8 cellular contexts compared by ENCODE assay signal in the genomic region with DNA sequence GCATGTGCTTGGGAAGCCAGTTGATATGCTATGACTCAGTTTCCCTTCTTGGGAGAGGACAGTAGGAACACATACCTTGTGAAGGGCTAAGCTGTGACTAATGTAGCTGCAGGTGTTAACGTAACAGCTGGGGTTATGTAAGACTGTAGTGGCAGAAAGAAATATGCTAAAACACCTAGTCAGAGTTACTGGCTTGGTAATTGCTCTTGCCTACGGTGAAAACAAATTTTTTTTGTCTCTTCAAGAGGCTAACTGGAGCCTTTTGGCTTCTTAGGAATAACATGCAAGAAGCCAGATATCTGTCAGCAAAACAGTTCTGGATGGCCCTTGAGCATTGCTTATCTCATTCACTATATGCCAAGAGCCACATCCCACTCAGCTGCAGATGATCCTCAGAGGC. TPM values are rescaled to one million over a fixed set of nuclear protein-coding genes. Genes with fewer than 3 reads are reported as not detected.
A peak's percentile ranks its signal among the peaks of the same experiment; 100 is the strongest.
DNase-seq lines count a peak whose midpoint lies in the region; ATAC-seq and FAIRE-seq lines count a peak whose summit lies in the region.

No MANE protein-coding gene starts in this region.

- CTCF ChIA-PET in CD8-positive, alpha-beta memory T cell (lab: Charles Lee) = interaction anchor here (1.0 to 9.3 kb wide), 4 partner anchors 37 to 161 kb away, joined by 6 to 167 read pairs (median 105); no protein-coding TSS in a partner anchor

- no peak overlapping the region for H4K8ac ChIP-seq in neuronal stem cell (ENCODE audit: low read depth, low read length)

- no peak overlapping the region for H2BK120ac ChIP-seq in neuronal stem cell (ENCODE audit: low read depth, low read length)

- H3K4me2 ChIP-seq in neuronal stem cell (ENCODE audit: insufficient read depth, low read length, poor library complexity, severe bottlenecking) = peak overlapping the region; percentile 77

- no peak overlapping the region for H3K18ac ChIP-seq in neuronal stem cell (ENCODE audit: low read length)

- H3K27ac Mint-ChIP-seq in CD8-positive, alpha-beta memory T cell = peak overlapping the region in 5 of 8 donors; percentile 79 to 98 (median 96)

- no peak overlapping the region for H2BK5ac ChIP-seq in neuronal stem cell (ENCODE audit: low read length)

- H3K4me1 ChIP-seq in CD8-positive, alpha-beta memory T cell (ENCODE audit: insufficient read depth, low read length) = peaks cover 54% of the 10 kb centered on the region
- H3K4me1 ChIP-seq in ectodermal cell (ENCODE audit: control insufficient read depth, insufficient read depth, low read length) (peaks cover 39% of the 10 kb centered on the region), neuronal stem cell (ENCODE audit: control insufficient read depth in 2 of 2, insufficient read depth in 1 of 2, low read depth in 1 of 2, low read length in 2 of 2) (peaks cover 13 to 19% of the 10 kb centered on the region in 2 donors)

- no peaks in the 10 kb centered on the region for H3K27me3 Mint-ChIP-seq in CD8-positive, alpha-beta memory T cell

- no peak overlapping the region for H2AK5ac ChIP-seq in neuronal stem cell (ENCODE audit: low read depth, low read length)

- ATAC-seq in GM18868 (IDR thresholded peaks at IDR 0.05; ENCODE audit: unreplicated experiment) (no peak), HG03196 (IDR thresholded peaks at IDR 0.05; ENCODE audit: unreplicated experiment) (no peak)

- peaks cover 0 to 19% (median 13%) of the 10 kb centered on the region in 3 donors for H3K36me3 Mint-ChIP-seq in CD8-positive, alpha-beta memory T cell

- WGBS in ectodermal cell, 2 experiments = 64 to 67% methylated on average over 2 of the region's 2 CpGs
- WGBS in neuronal stem cell (ENCODE audit: extremely low coverage in 2 of 2, insufficient read length in 2 of 2, insufficient replicate concordance in 1 of 2), 2 donors = no CpG with 5 or more reads among the region's 2 CpGs

- no peak overlapping the region for H3K14ac ChIP-seq in neuronal stem cell (ENCODE audit: low read length)

- H2AFZ ChIP-seq in neuronal stem cell (ENCODE audit: low read length) = peak overlapping the region; percentile 96

- POLR2A ChIA-PET in CD8-positive, alpha-beta memory T cell (lab: Charles Lee) = no interaction called here

- no peak overlapping the region for H2BK15ac ChIP-seq in neuronal stem cell (ENCODE audit: low read length)

- H2BK12ac ChIP-seq in neuronal stem cell (ENCODE audit: low read length) = no peak overlapping the region

- no peak overlapping the region for H3K4ac ChIP-seq in neuronal stem cell (ENCODE audit: low read length)

- H3K9me3 ChIP-seq in CD8-positive, alpha-beta memory T cell (ENCODE audit: low read length) = no peaks in the 10 kb centered on the region
- H3K9me3 ChIP-seq in ectodermal cell (ENCODE audit: control insufficient read depth, low read length) (no peaks in the 10 kb centered on the region), neuronal stem cell (replicated peaks in 1 of 2; ENCODE audit: control insufficient read depth in 2 of 2, insufficient read depth in 1 of 2, low read depth in 1 of 2, low read length in 2 of 2) (no peaks in the 10 kb centered on the region)

- H3K4me3 Mint-ChIP-seq in CD8-positive, alpha-beta memory T cell = peak overlapping the region; percentile 91 to 98 (median 95)

- no peak for DNase-seq in CD8-positive, alpha-beta memory T cell
- DNase-seq in NCI-H2171 treated with DMSO at 0.1 percent for 48 hours (lab: John Stamatoyannopoulos, UW) (peak; percentile 23), neuronal stem cell (ENCODE audit: low spot score) (no peak), frontal cortex (ENCODE audit: low spot score in 2 of 2) (no peak), urothelium cell line (ENCODE audit: low spot score) (no peak)

- H3K23ac ChIP-seq in neuronal stem cell (ENCODE audit: low read depth, low read length, poor library complexity) = no peak overlapping the region

- no peak overlapping the region for H3K27ac ChIP-seq in CD8-positive, alpha-beta memory T cell (ENCODE audit: low read depth, low read length)
- H3K27ac ChIP-seq in ectodermal cell (ENCODE audit: insufficient read depth, low read depth, low read length, poor library complexity, severe bottlenecking) (no peak overlapping the region), neuronal stem cell (replicated peaks; ENCODE audit: low read length) (no peak overlapping the region)

- H4K91ac ChIP-seq in neuronal stem cell (ENCODE audit: low read depth, low read length, poor library complexity) = no peak overlapping the region

- no peak for FAIRE-seq in frontal cortex (lab: Jason Lieb, UNC)
- FAIRE-seq in urothelium cell line (lab: Jason Lieb, UNC) = no peak

- H3K36me3 ChIP-seq in CD8-positive, alpha-beta memory T cell (ENCODE audit: insufficient read depth, low read length) = no peaks in the 10 kb centered on the region
- H3K36me3 ChIP-seq in ectodermal cell (ENCODE audit: control insufficient read depth, insufficient read depth, low read length) = no peaks in the 10 kb centered on the region
- peaks cover 0 to 5% of the 10 kb centered on the region in 2 donors for H3K36me3 ChIP-seq in neuronal stem cell (replicated peaks in 1 of 2; ENCODE audit: control insufficient read depth in 2 of 2, insufficient read depth in 2 of 2, low read length in 2 of 2)

- no peaks in the 10 kb centered on the region for H3K27me3 ChIP-seq in CD8-positive, alpha-beta memory T cell (ENCODE audit: insufficient read depth, low read length, poor library complexity, severe bottlenecking)
- H3K27me3 ChIP-seq in ectodermal cell (ENCODE audit: control insufficient read depth, insufficient read depth, low read length, poor library complexity, severe bottlenecking) (no peaks in the 10 kb centered on the region), neuronal stem cell (ENCODE audit: control insufficient read depth in 3 of 3, insufficient read depth in 3 of 3, low read depth in 1 of 3, low read length in 3 of 3) (no peaks in the 10 kb centered on the region)

- no peaks in the 10 kb centered on the region for H3K9me3 Mint-ChIP-seq in CD8-positive, alpha-beta memory T cell

- H3K9ac ChIP-seq in neuronal stem cell (ENCODE audit: low read depth, low read length, poor library complexity) = no peak overlapping the region

- peaks cover 64 to 77% (median 77%) of the 10 kb centered on the region in 3 donors for H3K4me1 Mint-ChIP-seq in CD8-positive, alpha-beta memory T cell

- no peaks in the 10 kb centered on the region for H3K79me1 ChIP-seq in neuronal stem cell (ENCODE audit: low read depth, low read length)

- H3K4me3 ChIP-seq in CD8-positive, alpha-beta memory T cell (ENCODE audit: low read length) = peak overlapping the region; percentile 89
- H3K4me3 ChIP-seq in ectodermal cell (ENCODE audit: insufficient read depth, low read depth, low read length) (peak overlapping the region; percentile 54), neuronal stem cell (ENCODE audit: low read length in 2 of 2) (peak overlapping the region in 1 of 2 donors; percentile 76)

RNA-seq across cellular contexts. Expression of a gene that starts 1.4 kb away (rescaled TPM):
- total RNA-seq in CD8-positive, alpha-beta memory T cell = 10 to 100 TPM; 16.0 to 17.8 TPM
- polyA plus RNA-seq in CD8-positive, alpha-beta memory T cell = 4.8 TPM
- polyA plus RNA-seq in ectodermal cell (2013, experiment 1 of 4) = 20.8 TPM
- 20.5 TPM for polyA plus RNA-seq in ectodermal cell (2013, experiment 2 of 4)
- polyA plus RNA-seq in ectodermal cell (2013, experiment 3 of 4) = 17.3 TPM
- 19.3 TPM for polyA plus RNA-seq in ectodermal cell (2013, experiment 4 of 4)
- 9.3 TPM for polyA plus RNA-seq in neuronal stem cell (2013, experiment 1 of 2)
- 8.2 TPM for polyA plus RNA-seq in neuronal stem cell (2013, experiment 2 of 2)
- 31.4 TPM for total RNA-seq in frontal cortex

RNA-seq across cellular contexts. Expression of a gene that starts 52.2 kb away (rescaled TPM):
- total RNA-seq in CD8-positive, alpha-beta memory T cell = 10 to 100 TPM; 14.4 to 15.0 TPM
- polyA plus RNA-seq in CD8-positive, alpha-beta memory T cell = 25.5 TPM
- polyA plus RNA-seq in ectodermal cell (2013, experiment 1 of 4) = 26.2 TPM
- 24.5 TPM for polyA plus RNA-seq in ectodermal cell (2013, experiment 2 of 4)
- 17.8 TPM for polyA plus RNA-seq in ectodermal cell (2013, experiment 3 of 4)
- polyA plus RNA-seq in ectodermal cell (2013, experiment 4 of 4) = 19.7 TPM
- 14.4 TPM for polyA plus RNA-seq in neuronal stem cell (2013, experiment 1 of 2)
- 14.3 TPM for polyA plus RNA-seq in neuronal stem cell (2013, experiment 2 of 2)
- 0.82 TPM for total RNA-seq in frontal cortex
